ENCODE assay signal across 1 cellular context in the genomic region with DNA sequence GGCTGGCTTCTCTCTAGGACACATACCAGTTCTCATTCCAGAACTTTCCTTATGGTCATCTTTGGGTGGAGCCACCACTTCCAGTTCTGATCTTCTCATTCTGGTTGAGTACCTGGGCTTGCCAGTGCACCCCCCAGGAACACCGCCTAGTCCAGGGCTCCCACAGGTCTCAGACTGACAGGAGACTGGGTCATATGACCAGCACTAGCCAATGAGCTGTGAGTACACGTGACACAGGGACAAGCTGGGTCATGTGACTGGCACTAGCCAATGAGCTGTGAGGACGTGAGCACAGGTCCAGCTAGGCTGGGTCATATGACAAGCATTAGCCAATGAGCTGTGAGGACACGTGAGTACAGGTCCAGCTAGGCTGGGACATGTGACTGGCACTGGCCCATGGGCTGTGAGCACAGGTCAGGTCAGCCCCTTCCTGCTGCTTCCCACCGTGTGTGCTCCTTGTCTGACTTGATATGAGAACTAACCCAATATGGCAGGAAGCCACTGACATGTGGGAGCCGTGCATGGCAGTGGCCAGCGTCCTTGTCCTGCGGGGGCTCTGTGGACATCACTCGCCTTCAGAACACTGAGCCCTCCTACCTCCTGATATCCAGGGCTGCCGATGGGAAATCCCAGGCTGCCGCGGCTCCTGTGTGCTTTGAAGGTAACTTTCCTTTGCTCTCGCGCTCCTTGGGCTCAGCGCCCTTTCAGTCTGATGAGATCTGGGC.
A peak's percentile ranks its signal among the peaks of the same experiment; 100 is the strongest.
TF ChIP-seq lines count a peak whose summit lies in the region.

No MANE protein-coding gene starts in this region.

TF ChIP-seq in K562, 482 proteins besides CTCF, POLR2A, EP300 and RAD21 (continued from another document and continues in another):
- peak; percentile 50 for TF ChIP-seq PRDM10 (IDR thresholded peaks at IDR 0.05; ENCODE audit: partially characterized antibody)
- 0 out of 2 replicates have a peak, but pooled peaks have one; percentile 54 for TF ChIP-seq ZEB2 (IDR thresholded peaks at IDR 0.05)
- TF ChIP-seq ZBTB40 (IDR thresholded peaks at IDR 0.05), result no peak
- no peak for TF ChIP-seq ZBTB40 (CRISPR knock-in tag; IDR thresholded peaks at IDR 0.05)
- TF ChIP-seq, protein P1, sequence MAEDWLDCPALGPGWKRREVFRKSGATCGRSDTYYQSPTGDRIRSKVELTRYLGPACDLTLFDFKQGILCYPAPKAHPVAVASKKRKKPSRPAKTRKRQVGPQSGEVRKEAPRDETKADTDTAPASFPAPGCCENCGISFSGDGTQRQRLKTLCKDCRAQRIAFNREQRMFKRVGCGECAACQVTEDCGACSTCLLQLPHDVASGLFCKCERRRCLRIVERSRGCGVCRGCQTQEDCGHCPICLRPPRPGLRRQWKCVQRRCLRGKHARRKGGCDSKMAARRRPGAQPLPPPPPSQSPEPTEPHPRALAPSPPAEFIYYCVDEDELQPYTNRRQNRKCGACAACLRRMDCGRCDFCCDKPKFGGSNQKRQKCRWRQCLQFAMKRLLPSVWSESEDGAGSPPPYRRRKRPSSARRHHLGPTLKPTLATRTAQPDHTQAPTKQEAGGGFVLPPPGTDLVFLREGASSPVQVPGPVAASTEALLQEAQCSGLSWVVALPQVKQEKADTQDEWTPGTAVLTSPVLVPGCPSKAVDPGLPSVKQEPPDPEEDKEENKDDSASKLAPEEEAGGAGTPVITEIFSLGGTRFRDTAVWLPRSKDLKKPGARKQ (CRISPR knock-in tag; IDR thresholded peaks at IDR 0.05), result no peak
- TF ChIP-seq CXXC5 (CRISPR knock-in tag; IDR thresholded peaks at IDR 0.05), result no peak
- no peak for TF ChIP-seq NR2C2 (CRISPR knock-in tag; IDR thresholded peaks at IDR 0.05)
- TF ChIP-seq NR2C2 (tag; IDR thresholded peaks at IDR 0.05), result peak; percentile 91
- TF ChIP-seq, protein P2, sequence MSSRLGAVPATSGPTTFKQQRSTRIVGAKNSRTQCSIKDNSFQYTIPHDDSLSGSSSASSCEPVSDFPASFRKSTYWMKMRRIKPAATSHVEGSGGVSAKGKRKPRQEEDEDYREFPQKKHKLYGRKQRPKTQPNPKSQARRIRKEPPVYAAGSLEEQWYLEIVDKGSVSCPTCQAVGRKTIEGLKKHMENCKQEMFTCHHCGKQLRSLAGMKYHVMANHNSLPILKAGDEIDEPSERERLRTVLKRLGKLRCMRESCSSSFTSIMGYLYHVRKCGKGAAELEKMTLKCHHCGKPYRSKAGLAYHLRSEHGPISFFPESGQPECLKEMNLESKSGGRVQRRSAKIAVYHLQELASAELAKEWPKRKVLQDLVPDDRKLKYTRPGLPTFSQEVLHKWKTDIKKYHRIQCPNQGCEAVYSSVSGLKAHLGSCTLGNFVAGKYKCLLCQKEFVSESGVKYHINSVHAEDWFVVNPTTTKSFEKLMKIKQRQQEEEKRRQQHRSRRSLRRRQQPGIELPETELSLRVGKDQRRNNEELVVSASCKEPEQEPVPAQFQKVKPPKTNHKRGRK (tag; IDR thresholded peaks at IDR 0.05), result no peak
- TF ChIP-seq CBX3 (IDR thresholded peaks at IDR 0.05; ENCODE audit: borderline replicate concordance in 1 of 2, low read length in 2 of 2), result peak in 1 of 2 experiments; percentile 71; a peak in 1 of 3 replicates
- peak; percentile 95 for TF ChIP-seq MGA (IDR thresholded peaks at IDR 0.05)
- no peak for TF ChIP-seq ZNF224 (CRISPR knock-in tag; IDR thresholded peaks at IDR 0.05)
